ENCODE assay signal across 23 cellular contexts in the genomic region with DNA sequence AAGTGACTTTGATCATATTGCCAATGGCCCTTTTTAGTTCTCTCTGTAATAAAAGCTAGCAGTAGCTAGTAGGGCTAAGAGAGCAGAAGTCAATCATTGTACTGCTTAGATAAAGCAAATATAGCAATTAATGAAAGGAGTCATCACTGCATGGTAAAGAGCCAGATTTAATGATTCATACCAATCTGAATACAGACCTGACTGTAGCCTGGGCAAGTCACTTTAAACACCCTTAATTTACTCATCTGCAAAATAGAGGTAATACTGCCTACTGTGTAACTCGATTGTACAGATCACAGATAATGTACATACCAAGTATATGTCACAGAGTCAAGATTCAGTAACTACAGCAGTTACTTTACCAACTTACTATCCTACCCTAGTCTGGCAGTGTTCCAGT.
DNase-seq lines count a peak whose midpoint lies in the region; ATAC-seq and TF ChIP-seq lines count a peak whose summit lies in the region.
"Had no signal": no experiment of that assay in that cellular context is flagged by ENCODE, and none has a peak within 500 bp of the region (broad histone marks: within the 10 kb centered on the region; RNA-seq: fewer than 3 reads in every experiment).

No MANE protein-coding gene starts in this region.

- no peaks in the 10 kb centered on the region for H3K27me3 ChIP-seq in left ventricle myocardium inferior (ENCODE audit: low read depth)
- H3K27me3 ChIP-seq: pancreas, right atrium auricular region, tibial artery had no signal

- no peaks in the 10 kb centered on the region for H3K27me3 Mint-ChIP-seq in activated T-helper 17 cell treated with anti-CD3 and anti-CD28 coated beads, Interleukin-2, amount 50 U/mL, for 72 hours
- H3K27me3 Mint-ChIP-seq in immature natural killer cell (ENCODE audit: low read depth in 3 of 3): peaks cover 0 to 6% (median 0%) of the 10 kb centered on the region in 3 donors
- H3K27me3 Mint-ChIP-seq: activated naive CD8-positive, alpha-beta T cell; CD4-positive, alpha-beta T cell had no signal

- no peaks in the 10 kb centered on the region for H3K9me3 Mint-ChIP-seq in activated T-helper 17 cell treated with anti-CD3 and anti-CD28 coated beads, Interleukin-2, amount 50 U/mL, for 72 hours
- H3K9me3 Mint-ChIP-seq in immature natural killer cell: no peaks in the 10 kb centered on the region
- H3K9me3 Mint-ChIP-seq: activated T-helper 1 cell treated with anti-CD3 and anti-CD28 coated beads, Interleukin-12 subunit alpha, Interleukin-12 subunit beta, Interleukin-2, Interleukin-4 antibody, amounts not matched to agents 30 ng/mL and 10 ng/mL and 1 ng/mL, durations not matched to agents 14 hours and 24 hours and 36 hours; CD4-positive, alpha-beta T cell; nephron progenitor cell had no signal

- peaks cover 23% of the 10 kb centered on the region for H3K4me1 Mint-ChIP-seq in activated T-helper 17 cell treated with anti-CD3 and anti-CD28 coated beads, Interleukin-2, amount 50 U/mL, for 72 hours
- peaks cover 56 to 67% of the 10 kb centered on the region in 2 donors for H3K4me1 Mint-ChIP-seq in immature natural killer cell

- peak; percentile 36 for ATAC-seq in activated T-helper 17 cell treated with anti-CD3 and anti-CD28 coated beads, Interleukin-2, amount 50 U/mL, for 72 hours (replicated peaks)
- ATAC-seq in GM18517 (IDR thresholded peaks at IDR 0.05; ENCODE audit: unreplicated experiment): no peak
- ATAC-seq: pancreas had no signal

- DNase-seq in AG08396 (ENCODE audit: low spot score) (peak; percentile 13), EH (ENCODE audit: low read depth) (peak; percentile 50), immature natural killer cell (no peak), left ventricle myocardium inferior (no peak), ecto neural progenitor cell (ENCODE audit: low spot score) (no peak)
- DNase-seq: activated CD4-positive, CD25-positive, alpha-beta regulatory T cell treated with anti-CD3 and anti-CD28 coated beads, Interleukin-2, amount 50 U/mL, for 72 hours; CD4-positive, alpha-beta T cell; midbrain; NCI-H1417; NCI-H2081; NCI-H774; nephron progenitor cell; pancreas; Right ventricle myocardium superior; stimulated activated CD4-positive, alpha-beta T cell treated with anti-CD3 and anti-CD28 coated beads, Interleukin-12 subunit alpha, Interleukin-12 subunit beta, amount 100 ng/mL, for 4 hours; stimulated activated CD4-positive, alpha-beta T cell treated with anti-CD3 and anti-CD28 coated beads, Interleukin-4, amount 100 ng/mL, for 24 hours; stimulated activated naive CD4-positive, alpha-beta T cell; tibial artery had no signal

- H3K9me3 ChIP-seq in left ventricle myocardium inferior (replicated peaks): no peaks in the 10 kb centered on the region
- H3K9me3 ChIP-seq: pancreas, right atrium auricular region, tibial artery had no signal

- H3K27ac Mint-ChIP-seq in activated T-helper 17 cell treated with anti-CD3 and anti-CD28 coated beads, Interleukin-2, amount 50 U/mL, for 72 hours: no peak overlapping the region
- peak overlapping the region in 4 of 6 donors; percentile 7 to 89 (median 50) for H3K27ac Mint-ChIP-seq in immature natural killer cell
- H3K27ac Mint-ChIP-seq: activated T-helper 1 cell treated with anti-CD3 and anti-CD28 coated beads, Interleukin-12 subunit alpha, Interleukin-12 subunit beta, Interleukin-2, Interleukin-4 antibody, amounts not matched to agents 30 ng/mL and 10 ng/mL and 1 ng/mL, durations not matched to agents 14 hours and 24 hours and 36 hours; CD4-positive, alpha-beta T cell; nephron progenitor cell had no signal

- no peak for TF ChIP-seq CTCF in left ventricle myocardium inferior (IDR thresholded peaks at IDR 0.05; ENCODE audit: borderline replicate concordance)

- peaks cover 18% of the 10 kb centered on the region for H3K4me1 ChIP-seq in left ventricle myocardium inferior
- H3K4me1 ChIP-seq: right atrium auricular region had no signal

- no peak overlapping the region for H3K4me3 Mint-ChIP-seq in activated T-helper 17 cell treated with anti-CD3 and anti-CD28 coated beads, Interleukin-2, amount 50 U/mL, for 72 hours
- H3K4me3 Mint-ChIP-seq in immature natural killer cell: no peak overlapping the region
- H3K4me3 Mint-ChIP-seq: activated naive CD8-positive, alpha-beta T cell; activated T-helper 1 cell treated with anti-CD3 and anti-CD28 coated beads, Interleukin-12 subunit alpha, Interleukin-12 subunit beta, Interleukin-2, Interleukin-4 antibody, amounts not matched to agents 30 ng/mL and 10 ng/mL and 1 ng/mL, durations not matched to agents 14 hours and 24 hours and 36 hours; CD4-positive, alpha-beta T cell; nephron progenitor cell had no signal

- peaks cover 31% of the 10 kb centered on the region for H3K36me3 Mint-ChIP-seq in activated T-helper 17 cell treated with anti-CD3 and anti-CD28 coated beads, Interleukin-2, amount 50 U/mL, for 72 hours (ENCODE audit: low read depth)
- H3K36me3 Mint-ChIP-seq in immature natural killer cell: peaks cover 3 to 12% (median 8%) of the 10 kb centered on the region in 3 donors

- intact Hi-C loops in left ventricle myocardium inferior (cut with micrococcal nuclease): no loop called here

- H3K4me3 ChIP-seq in left ventricle myocardium inferior: no peak overlapping the region
- H3K4me3 ChIP-seq: pancreas, right atrium auricular region, tibial artery had no signal

- H3K36me3 ChIP-seq in left ventricle myocardium inferior: no peaks in the 10 kb centered on the region
- H3K36me3 ChIP-seq: pancreas, right atrium auricular region, tibial artery had no signal

- no peak overlapping the region for H3K27ac ChIP-seq in left ventricle myocardium inferior (replicated peaks)
- H3K27ac ChIP-seq: pancreas, right atrium auricular region, tibial artery had no signal

Comparison
In these comparisons a context has a peak if more than half of its experiments do, and no peak if none do; other contexts are left out.
1. DNase-seq: peak in AG08396 (single experiment) and EH (single experiment); none in immature natural killer cell (0 of 3), left ventricle myocardium inferior (single experiment) and ecto neural progenitor cell (single experiment).